In the genomic region with DNA sequence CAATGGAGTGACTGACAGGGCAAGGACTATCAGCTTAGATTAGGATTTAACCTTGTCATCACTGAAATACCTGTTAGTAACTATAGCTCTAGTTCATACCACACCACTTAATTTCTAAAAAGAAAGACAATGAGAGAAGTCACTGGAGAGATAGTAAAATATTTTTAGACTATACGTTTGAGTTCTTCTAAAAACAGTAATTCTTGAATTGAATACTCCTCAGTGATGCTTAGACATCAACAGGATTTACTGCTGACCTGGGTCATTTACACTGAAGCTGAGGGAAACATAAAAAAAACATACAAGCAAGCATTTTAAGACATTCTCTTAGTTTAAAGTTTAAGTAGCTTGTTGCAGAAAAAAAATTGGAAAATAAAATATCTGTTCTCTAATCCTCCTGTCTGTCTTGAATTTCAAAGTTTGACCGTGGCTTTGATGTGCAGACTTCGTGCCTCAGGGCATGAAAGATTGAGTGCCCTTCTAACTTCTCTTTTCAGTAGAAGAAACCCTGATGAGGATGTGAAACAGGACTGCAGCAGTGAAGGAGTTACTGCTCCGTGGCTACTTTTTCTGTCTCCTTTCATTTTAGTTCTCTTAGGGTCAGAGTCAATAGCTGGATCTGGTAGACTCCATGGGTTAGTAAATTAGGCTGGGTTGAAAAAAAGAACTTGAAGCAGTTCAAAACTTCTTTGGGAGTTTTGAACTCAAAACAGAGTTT, we compare ENCODE assay signal across 15 cellular contexts.
DNase-seq lines count a peak whose midpoint lies in the region; ATAC-seq, FAIRE-seq and TF ChIP-seq lines count a peak whose summit lies in the region.
"Had no signal": no experiment of that assay in that cellular context is flagged by ENCODE, and none has a peak within 500 bp of the region (broad histone marks: within the 10 kb centered on the region; RNA-seq: fewer than 3 reads in every experiment).

No MANE protein-coding gene starts in this region.

- no peaks in the 10 kb centered on the region for H3K27me3 ChIP-seq in neuronal stem cell (ENCODE audit: control insufficient read depth in 3 of 3, insufficient read depth in 3 of 3, low read depth in 1 of 3, low read length in 3 of 3)
- no peaks in the 10 kb centered on the region for H3K27me3 ChIP-seq in PC-9 (ENCODE audit: insufficient read depth, low read depth)

- no peak overlapping the region for H3K4me3 ChIP-seq in A549
- H3K4me3 ChIP-seq in neuronal stem cell (ENCODE audit: low read length in 2 of 2), result no peak overlapping the region
- no peak overlapping the region for H3K4me3 ChIP-seq in PC-9
- H3K4me3 ChIP-seq: coronary artery had no signal

- no peak overlapping the region for H3K4ac ChIP-seq in neuronal stem cell (ENCODE audit: low read length)

- no peak overlapping the region for H3K23ac ChIP-seq in neuronal stem cell (ENCODE audit: low read depth, low read length, poor library complexity)

- no peak overlapping the region for H2BK120ac ChIP-seq in neuronal stem cell (ENCODE audit: low read depth, low read length)

- no peak overlapping the region for H2BK5ac ChIP-seq in neuronal stem cell (ENCODE audit: low read length)

- no peaks in the 10 kb centered on the region for H3K79me1 ChIP-seq in neuronal stem cell (ENCODE audit: low read depth, low read length)

- H2AFZ ChIP-seq in neuronal stem cell (ENCODE audit: low read length), result no peak overlapping the region
- H2AFZ ChIP-seq in PC-9, result no peak overlapping the region

- H3K36me3 ChIP-seq in neuronal stem cell (replicated peaks in 1 of 2; ENCODE audit: control insufficient read depth in 2 of 2, insufficient read depth in 2 of 2, low read length in 2 of 2) (no peaks in the 10 kb centered on the region), PC-9 (ENCODE audit: low read depth) (no peaks in the 10 kb centered on the region)

- H3K4me1 ChIP-seq in A549 (no peaks in the 10 kb centered on the region), neuronal stem cell (ENCODE audit: control insufficient read depth in 2 of 2, insufficient read depth in 1 of 2, low read depth in 1 of 2, low read length in 2 of 2) (no peaks in the 10 kb centered on the region), PC-9 (replicated peaks; ENCODE audit: insufficient read depth) (no peaks in the 10 kb centered on the region)

- TF ChIP-seq POLR2A in A549 (IDR thresholded peaks at IDR 0.05; ENCODE audit: low read length), result no peak

- H3K9ac ChIP-seq in neuronal stem cell (ENCODE audit: low read depth, low read length, poor library complexity), result no peak overlapping the region

- H3F3A ChIP-seq in PC-9 (ENCODE audit: insufficient read depth, low read depth), result no peaks in the 10 kb centered on the region

- H4K20me1 ChIP-seq in PC-9 (ENCODE audit: insufficient read depth), result no peaks in the 10 kb centered on the region

- H4K8ac ChIP-seq in neuronal stem cell (ENCODE audit: low read depth, low read length), result no peak overlapping the region

- 8% methylated on average over 4 of the region's 4 CpGs for WGBS in A549 (ENCODE audit: missing lambda C conversion rate)
- no CpG with 5 or more reads among the region's 4 CpGs for WGBS in neuronal stem cell (ENCODE audit: extremely low coverage in 2 of 2, insufficient read length in 2 of 2, insufficient replicate concordance in 1 of 2), 2 donors

- CTCF ChIA-PET in A549 (lab: Yijun Ruan, JAX), result interaction anchor here (0.9 kb wide), 2 partner anchors 9 to 10 kb away, joined by 3 to 4 read pairs; no protein-coding TSS in a partner anchor
- CTCF ChIA-PET in PC-9 (lab: Charles Lee), result no interaction called here

- no peak overlapping the region for H2BK15ac ChIP-seq in neuronal stem cell (ENCODE audit: low read length)

- no peak for TF ChIP-seq EP300 in A549 (IDR thresholded peaks at IDR 0.05)

- H3K9me3 ChIP-seq in A549 (no peaks in the 10 kb centered on the region), neuronal stem cell (replicated peaks in 1 of 2; ENCODE audit: control insufficient read depth in 2 of 2, insufficient read depth in 1 of 2, low read depth in 1 of 2, low read length in 2 of 2) (no peaks in the 10 kb centered on the region), PC-9 (ENCODE audit: insufficient read depth, low read depth) (no peaks in the 10 kb centered on the region)

- H3K18ac ChIP-seq in neuronal stem cell (ENCODE audit: low read length), result no peak overlapping the region

- H2AK5ac ChIP-seq in neuronal stem cell (ENCODE audit: low read depth, low read length), result no peak overlapping the region

- DNase-seq in A549 (ENCODE audit: low read depth in 1 of 2, low spot score in 1 of 2) (no peak), occipital lobe (lab: John Stamatoyannopoulos, UW) (no peak), T-helper 9 cell (no peak), neuronal stem cell (ENCODE audit: low spot score) (no peak), PC-9 (no peak)
- DNase-seq: activated CD4-positive, alpha-beta T cell treated with anti-CD3 and anti-CD28 coated beads, Interleukin-2, amount 50 U/mL, for 48 hours; DMS53; foreskin fibroblast; kidney glomerular epithelial cell; NCI-H748 treated with DMSO at 0.1 percent for 48 hours; stimulated activated CD4-positive, alpha-beta T cell treated with anti-CD3 and anti-CD28 coated beads, Interleukin-15, amount 100 ng/mL, for 24 hours had no signal

- intact Hi-C loops in PC-9 (cut with micrococcal nuclease; ENCODE audit: unreplicated experiment), result no loop called here

- H3K9me2 ChIP-seq in PC-9 (ENCODE audit: insufficient read depth), result no peaks in the 10 kb centered on the region

- ATAC-seq in A549, result no peak
- peak; percentile 60 for ATAC-seq in GM18870 (IDR thresholded peaks at IDR 0.05; ENCODE audit: unreplicated experiment)
- ATAC-seq in GM21723 (IDR thresholded peaks at IDR 0.05; ENCODE audit: unreplicated experiment), result peak; percentile 83
- ATAC-seq in HG03565 (IDR thresholded peaks at IDR 0.05; ENCODE audit: unreplicated experiment), result peak; percentile 72

- no peak for TF ChIP-seq RAD21 in A549 (conservative IDR thresholded peaks at IDR 0.05 in 1 of 2, IDR thresholded peaks at IDR 0.05 in 1 of 2)

- H3K4me2 ChIP-seq in A549 (no peak overlapping the region), neuronal stem cell (ENCODE audit: insufficient read depth, low read length, poor library complexity, severe bottlenecking) (no peak overlapping the region), PC-9 (no peak overlapping the region)

- no peak for TF ChIP-seq CTCF in A549 (IDR thresholded peaks at IDR 0.05)
- TF ChIP-seq CTCF in PC-9 (conservative IDR thresholded peaks at IDR 0.05), result no peak

- no peaks in the 10 kb centered on the region for H3K79me2 ChIP-seq in PC-9 (ENCODE audit: low read depth)

- no peak overlapping the region for H4K91ac ChIP-seq in neuronal stem cell (ENCODE audit: low read depth, low read length, poor library complexity)

- no peak for FAIRE-seq in A549 (lab: Jason Lieb, UNC)

- H3K27ac ChIP-seq in A549, result no peak overlapping the region
- no peak overlapping the region for H3K27ac ChIP-seq in neuronal stem cell (replicated peaks; ENCODE audit: low read length)
- no peak overlapping the region for H3K27ac ChIP-seq in PC-9
- H3K27ac ChIP-seq: coronary artery had no signal

- no peak overlapping the region for H3K14ac ChIP-seq in neuronal stem cell (ENCODE audit: low read length)

- H2BK12ac ChIP-seq in neuronal stem cell (ENCODE audit: low read length), result no peak overlapping the region

- POLR2A ChIA-PET in A549 (lab: Yijun Ruan, JAX) (interaction anchor here (0.7 kb wide), 1 partner anchor 69 kb away, joined by 3 read pairs; no protein-coding TSS in a partner anchor), PC-9 (lab: Charles Lee; ENCODE audit: unreplicated experiment) (interaction anchor here (0.7 kb wide), 1 partner anchor 224 kb away, joined by 3 read pairs; no protein-coding TSS in a partner anchor)

- BruUV-seq in PC-9 (replicated peaks; lab: Mats Ljungman, UMichigan), result no TSS peak

TF ChIP-seq in A549, 52 proteins besides CTCF, POLR2A, EP300 and RAD21:
- TF ChIP-seq RFX5 (IDR thresholded peaks at IDR 0.05), result no peak
- no peak for TF ChIP-seq NPAS2 (CRISPR knock-in tag; IDR thresholded peaks at IDR 0.05; ENCODE audit: borderline replicate concordance)
- TF ChIP-seq ZNF302 (CRISPR knock-in tag; IDR thresholded peaks at IDR 0.05), result no peak
- no peak for TF ChIP-seq CEBPB (IDR thresholded peaks at IDR 0.05)
- peak; percentile 41 for TF ChIP-seq MAFK (IDR thresholded peaks at IDR 0.05; ENCODE audit: partially characterized antibody)
- TF ChIP-seq, protein P1, sequence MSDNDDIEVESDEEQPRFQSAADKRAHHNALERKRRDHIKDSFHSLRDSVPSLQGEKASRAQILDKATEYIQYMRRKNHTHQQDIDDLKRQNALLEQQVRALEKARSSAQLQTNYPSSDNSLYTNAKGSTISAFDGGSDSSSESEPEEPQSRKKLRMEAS (IDR thresholded peaks at IDR 0.05), result no peak

Comparison
In these comparisons a context has a peak if more than half of its experiments do, and no peak if none do; other contexts are left out.
1. ATAC-seq: peak in GM18870 (single experiment), GM21723 (single experiment) and HG03565 (single experiment); none in A549 (0 of 2).